35 cellular contexts compared by ENCODE assay signal in genomic region chr4:5278213-5278612, GRCh38.
A peak's percentile ranks its signal among the peaks of the same experiment; 100 is the strongest.
DNase-seq lines count a peak whose midpoint lies in the region; ATAC-seq and TF ChIP-seq lines count a peak whose summit lies in the region.
"Had no signal": no experiment of that assay in that cellular context is flagged by ENCODE, and none has a peak within 500 bp of the region (broad histone marks: within the 10 kb centered on the region; RNA-seq: fewer than 3 reads in every experiment).

No MANE protein-coding gene starts in this region.

- no peak overlapping the region for H3K4me3 ChIP-seq in neural cell (ENCODE audit: low read length)
- H3K4me3 ChIP-seq in OCI-LY7 (ENCODE audit: low read depth, low read length, poor library complexity, severe bottlenecking) = no peak overlapping the region
- H3K4me3 ChIP-seq in right cardiac atrium (ENCODE audit: low read length) = no peak overlapping the region
- H3K4me3 ChIP-seq: A549; BLaER1; BLaER1 treated with 17β-estradiol and CSF1 and Interleukin-3, amounts not matched to agents 10 nM and 100 nM had no signal

- POLR2A ChIA-PET in OCI-LY7 (lab: Charles Lee) = interaction anchor here (0.6 kb wide), 1 partner anchor 47 kb away, joined by 4 read pairs; no protein-coding TSS in a partner anchor

- H3K9me3 Mint-ChIP-seq in neural crest cell = peaks cover 6% of the 10 kb centered on the region

- TF ChIP-seq CTCF in neural cell (IDR thresholded peaks at IDR 0.05; ENCODE audit: poor library complexity, severe bottlenecking) (no peak), neural crest cell (conservative IDR thresholded peaks at IDR 0.05) (no peak), OCI-LY7 (conservative IDR thresholded peaks at IDR 0.05; ENCODE audit: low read length) (no peak)

- intact Hi-C loops in OCI-LY7 (cut with micrococcal nuclease; ENCODE audit: unreplicated experiment) = no loop called here
- intact Hi-C loops in right cardiac atrium (cut with DNase I) = no loop called here

- H3K9me2 ChIP-seq in neural cell (ENCODE audit: insufficient read depth, low read length) (no peaks in the 10 kb centered on the region), OCI-LY7 (ENCODE audit: insufficient read depth, low read length) (no peaks in the 10 kb centered on the region)

- CTCF ChIA-PET in OCI-LY7 (lab: Charles Lee; ENCODE audit: unreplicated experiment) = no interaction called here

- H3K79me2 ChIP-seq in neural cell (replicated peaks; ENCODE audit: insufficient read depth, low read length) (no peaks in the 10 kb centered on the region), OCI-LY7 (ENCODE audit: insufficient read depth, low read depth, low read length) (no peaks in the 10 kb centered on the region)

- 85% methylated on average over 4 of the region's 4 CpGs for WGBS in right cardiac atrium

- BruUV-seq in OCI-LY7 (replicated peaks; lab: Mats Ljungman, UMichigan) = no TSS peak

- H3K36me3 Mint-ChIP-seq in neural crest cell (ENCODE audit: low read depth) = no peaks in the 10 kb centered on the region
- H3K36me3 Mint-ChIP-seq: CD14-positive monocyte; CD4-positive, alpha-beta memory T cell; CD4-positive, CD25-positive, alpha-beta regulatory T cell; CD8-positive, alpha-beta memory T cell; CD8-positive, alpha-beta T cell had no signal

- no peak overlapping the region for H2AFZ ChIP-seq in neural cell (ENCODE audit: low read depth, low read length)
- no peak overlapping the region for H2AFZ ChIP-seq in OCI-LY7 (ENCODE audit: low read length)

- peak overlapping the region; percentile 77 for H3K27ac Mint-ChIP-seq in neural crest cell (ENCODE audit: unreplicated experiment)
- H3K27ac Mint-ChIP-seq: B cell; CD14-positive monocyte; CD4-positive, alpha-beta memory T cell; CD4-positive, alpha-beta T cell; CD4-positive, CD25-positive, alpha-beta regulatory T cell; CD8-positive, alpha-beta memory T cell; CD8-positive, alpha-beta T cell had no signal

- TF ChIP-seq EP300 in neural cell (conservative IDR thresholded peaks at IDR 0.05; ENCODE audit: poor library complexity, severe bottlenecking) = no peak

- H3K36me3 ChIP-seq in neural cell (ENCODE audit: insufficient read depth, low read length) (no peaks in the 10 kb centered on the region), OCI-LY7 (ENCODE audit: insufficient read depth, low read length) (no peaks in the 10 kb centered on the region)
- H3K36me3 ChIP-seq: BE2C; BLaER1; BLaER1 treated with 17β-estradiol and CSF1 and Interleukin-3, amounts not matched to agents 10 nM and 100 nM had no signal

- DNase-seq in neural crest cell (ENCODE audit: low read depth, low spot score) = no peak
- DNase-seq in OCI-LY7 (ENCODE audit: low spot score) = no peak
- no peak for DNase-seq in right cardiac atrium
- DNase-seq: 8988T; ACHN; AML-193; BE2C; C1 segment of cervical spinal cord; Caco-2; Calu3; CD4-positive, alpha-beta memory T cell; CD4-positive, alpha-beta T cell; CD4-positive, CD25-positive, alpha-beta regulatory T cell; CD8-positive, alpha-beta memory T cell; CD8-positive, alpha-beta T cell; COR-L47; DMS 273 treated with DMSO at 0.1 percent for 48 hours; DMS153; DMS53; DMS79; DMS79 treated with DMSO at 0.1 percent for 48 hours; DND-41; EL had no signal

- peaks cover 4% of the 10 kb centered on the region for H3F3A ChIP-seq in neural cell (ENCODE audit: insufficient read depth, low read length, poor library complexity, severe bottlenecking)

- no peaks in the 10 kb centered on the region for H3K27me3 Mint-ChIP-seq in neural crest cell (ENCODE audit: low read depth)
- H3K27me3 Mint-ChIP-seq: B cell; CD4-positive, alpha-beta T cell; CD4-positive, CD25-positive, alpha-beta regulatory T cell; CD8-positive, alpha-beta memory T cell had no signal

- ATAC-seq in HG02885 (IDR thresholded peaks at IDR 0.05; ENCODE audit: poor library complexity, unreplicated experiment) = peak; percentile 51
- ATAC-seq in HG03025 (IDR thresholded peaks at IDR 0.05; ENCODE audit: low FRiP score, unreplicated experiment) = peak; percentile 68
- ATAC-seq in HG03521 (IDR thresholded peaks at IDR 0.05; ENCODE audit: unreplicated experiment) = no peak
- ATAC-seq in HG03520 (IDR thresholded peaks at IDR 0.05; ENCODE audit: unreplicated experiment) = no peak
- no peak for ATAC-seq in right cardiac atrium
- ATAC-seq: A549; CD8-positive, alpha-beta T cell had no signal

- H3K4me3 Mint-ChIP-seq in neural crest cell = no peak overlapping the region
- H3K4me3 Mint-ChIP-seq: B cell; CD14-positive monocyte; CD4-positive, alpha-beta memory T cell; CD4-positive, alpha-beta T cell; CD4-positive, CD25-positive, alpha-beta regulatory T cell; CD8-positive, alpha-beta memory T cell; CD8-positive, alpha-beta T cell had no signal

- TF ChIP-seq RAD21 in neural cell (conservative IDR thresholded peaks at IDR 0.05) = no peak

- H3K9me3 ChIP-seq in neural cell (ENCODE audit: low read length) (no peaks in the 10 kb centered on the region), OCI-LY7 (ENCODE audit: low read length) (no peaks in the 10 kb centered on the region), right cardiac atrium (ENCODE audit: control insufficient read depth, low read length) (no peaks in the 10 kb centered on the region)
- H3K9me3 ChIP-seq: A549, BE2C, Caco-2 had no signal

- H3K27me3 ChIP-seq in neural cell (ENCODE audit: insufficient read depth, low read depth, low read length) (no peaks in the 10 kb centered on the region), right cardiac atrium (ENCODE audit: control insufficient read depth, insufficient read depth) (no peaks in the 10 kb centered on the region)
- H3K27me3 ChIP-seq: BE2C; BLaER1; BLaER1 treated with 17β-estradiol and CSF1 and Interleukin-3, amounts not matched to agents 10 nM and 100 nM had no signal

- no peak overlapping the region for H3K4me2 ChIP-seq in neural cell (ENCODE audit: low read length)
- H3K4me2 ChIP-seq in OCI-LY7 (ENCODE audit: low read length) = no peak overlapping the region
- H3K4me2 ChIP-seq: A549, BLaER1 had no signal

- H3K4me1 Mint-ChIP-seq in neural crest cell = peaks cover 21% of the 10 kb centered on the region
- H3K4me1 Mint-ChIP-seq: B cell; CD4-positive, alpha-beta memory T cell; CD4-positive, CD25-positive, alpha-beta regulatory T cell; CD8-positive, alpha-beta memory T cell had no signal

- no peaks in the 10 kb centered on the region for H3K4me1 ChIP-seq in OCI-LY7 (ENCODE audit: insufficient read depth, low read length, poor library complexity, severe bottlenecking)
- H3K4me1 ChIP-seq in right cardiac atrium (ENCODE audit: control insufficient read depth, insufficient read depth, low read length) = no peaks in the 10 kb centered on the region
- H3K4me1 ChIP-seq: A549, BE2C, BLaER1, Caco-2 had no signal

- no peaks in the 10 kb centered on the region for H4K20me1 ChIP-seq in neural cell (ENCODE audit: insufficient read depth)
- H4K20me1 ChIP-seq in OCI-LY7 (ENCODE audit: insufficient read depth, low read length) = no peaks in the 10 kb centered on the region
- H4K20me1 ChIP-seq: BLaER1; BLaER1 treated with 17β-estradiol and CSF1 and Interleukin-3, amounts not matched to agents 10 nM and 100 nM had no signal

- H3K27ac ChIP-seq in neural cell (ENCODE audit: low read length) = peak overlapping the region; percentile 65
- no peak overlapping the region for H3K27ac ChIP-seq in OCI-LY7 (ENCODE audit: low read depth, low read length, poor library complexity, severe bottlenecking)
- no peak overlapping the region for H3K27ac ChIP-seq in right cardiac atrium (ENCODE audit: low read length)
- H3K27ac ChIP-seq: 22Rv1; A549; BLaER1; BLaER1 treated with 17β-estradiol and CSF1 and Interleukin-3, amounts not matched to agents 10 nM and 100 nM; C4-2B had no signal

- H3K9ac ChIP-seq in neural cell (ENCODE audit: low read length) = no peak overlapping the region
- H3K9ac ChIP-seq: BLaER1; BLaER1 treated with 17β-estradiol and CSF1 and Interleukin-3, amounts not matched to agents 10 nM and 100 nM had no signal

TF ChIP-seq in neural cell, 6 proteins besides CTCF, POLR2A, EP300 and RAD21:
- no peak for TF ChIP-seq POLR2AphosphoS5 (IDR thresholded peaks at IDR 0.05)
- TF ChIP-seq TAF1 (IDR thresholded peaks at IDR 0.05; ENCODE audit: low read depth) = no peak
- no peak for TF ChIP-seq EZH2 (IDR thresholded peaks at IDR 0.05; ENCODE audit: borderline replicate concordance, insufficient read depth, low read length, poor library complexity, severe bottlenecking)
- TF ChIP-seq SMC3 (conservative IDR thresholded peaks at IDR 0.05; ENCODE audit: poor library complexity) = no peak
- TF ChIP-seq MXI1 (conservative IDR thresholded peaks at IDR 0.05; ENCODE audit: poor library complexity, severe bottlenecking) = no peak
- TF ChIP-seq REST (IDR thresholded peaks at IDR 0.05; ENCODE audit: borderline replicate concordance) = no peak

Comparison
In these comparisons a context has a peak if more than half of its experiments do, and no peak if none do; other contexts are left out.
1. ATAC-seq: peak in HG02885 (single experiment) and HG03025 (single experiment); none in HG03521 (single experiment), HG03520 (single experiment) and right cardiac atrium (0 of 2).